In genomic region chr19:3210347-3211017, GRCh38 we compare ENCODE assay signal across 9 cellular contexts. TPM values are rescaled to one million over a fixed set of nuclear protein-coding genes. Genes with fewer than 3 reads are reported as not detected.
DNase-seq lines count a peak whose midpoint lies in the region; TF ChIP-seq lines count a peak whose summit lies in the region.
"Had no signal": no experiment of that assay in that cellular context is flagged by ENCODE, and none has a peak within 500 bp of the region (broad histone marks: within the 10 kb centered on the region; RNA-seq: fewer than 3 reads in every experiment).

No MANE protein-coding gene starts in this region.

- DNase-seq in NCI-H1105 treated with DMSO at 0.1 percent for 48 hours (lab: John Stamatoyannopoulos, UW) (peak; percentile 6), NCI-H1105 (lab: John Stamatoyannopoulos, UW) (no peak), NCI-H345 (lab: John Stamatoyannopoulos, UW) (peak; percentile 4), epithelial cell of proximal tubule (ENCODE audit: low read depth) (no peak), neural progenitor cell (ENCODE audit: low spot score) (peak; percentile 61), tibial artery (peak in 1 of 2 donors; percentile 40), hippocampal formation (lab: John Stamatoyannopoulos, UW) (no peak)
- DNase-seq in activated CD8-positive, alpha-beta memory T cell treated with anti-CD3 and anti-CD28 coated beads for 4 hours (ENCODE audit: low read depth in 2 of 2) = peak; percentile 30 to 35

- no peaks in the 10 kb centered on the region for H3K4me1 Mint-ChIP-seq in neural progenitor cell

- TF ChIP-seq CTCF in epithelial cell of proximal tubule (conservative IDR thresholded peaks at IDR 0.05; ENCODE audit: low read depth, low read length) = peak; percentile 69
- peak; percentile 61 for TF ChIP-seq CTCF in neural progenitor cell (IDR thresholded peaks at IDR 0.05)
- peak; percentile 39 to 52 for TF ChIP-seq CTCF in tibial artery (IDR thresholded peaks at IDR 0.05)

- H3K36me3 Mint-ChIP-seq in neural progenitor cell = peaks cover 4% of the 10 kb centered on the region

- H3K27ac ChIP-seq in neural progenitor cell (no peak overlapping the region), tibial artery (no peak overlapping the region)

- H3K4me3 Mint-ChIP-seq in neural progenitor cell = no peak overlapping the region

- peaks cover 4% of the 10 kb centered on the region for H3K27me3 Mint-ChIP-seq in neural progenitor cell (ENCODE audit: insufficient read depth, low read depth)

- no peak overlapping the region for H2AFZ ChIP-seq in neural progenitor cell (replicated peaks)

- H3K9me3 Mint-ChIP-seq in neural progenitor cell = no peaks in the 10 kb centered on the region

- H3K9me3 ChIP-seq in neural progenitor cell (ENCODE audit: low read depth) (no peaks in the 10 kb centered on the region), tibial artery (no peaks in the 10 kb centered on the region)
- H3K9me3 ChIP-seq: BLaER1 treated with 17β-estradiol and CSF1 and Interleukin-3, amounts not matched to agents 10 nM and 100 nM had no signal

- no peaks in the 10 kb centered on the region for H3K79me2 ChIP-seq in neural progenitor cell (ENCODE audit: low read depth)

- H3K27me3 ChIP-seq in neural progenitor cell (no peaks in the 10 kb centered on the region), tibial artery (no peaks in the 10 kb centered on the region)
- H3K27me3 ChIP-seq: BLaER1 treated with 17β-estradiol and CSF1 and Interleukin-3, amounts not matched to agents 10 nM and 100 nM had no signal

- no peak overlapping the region for H3K27ac Mint-ChIP-seq in neural progenitor cell

- H3F3A ChIP-seq in neural progenitor cell (ENCODE audit: low read depth) = no peaks in the 10 kb centered on the region

- H3K9ac ChIP-seq in neural progenitor cell = no peak overlapping the region
- H3K9ac ChIP-seq: BLaER1 treated with 17β-estradiol and CSF1 and Interleukin-3, amounts not matched to agents 10 nM and 100 nM had no signal

- no peak overlapping the region for H3K4me2 ChIP-seq in neural progenitor cell
- H3K4me2 ChIP-seq: BLaER1 treated with 17β-estradiol and CSF1 and Interleukin-3, amounts not matched to agents 10 nM and 100 nM had no signal

- intact Hi-C loops in tibial artery (cut with DNase I; ENCODE audit: low total_unique reads) = no loop called here

- H3K36me3 ChIP-seq in neural progenitor cell = no peaks in the 10 kb centered on the region
- peaks cover 23 to 42% (median 30%) of the 10 kb centered on the region in 3 donors for H3K36me3 ChIP-seq in tibial artery

- H3K4me1 ChIP-seq in neural progenitor cell = no peaks in the 10 kb centered on the region
- H3K4me1 ChIP-seq in tibial artery = no peaks in the 10 kb centered on the region

- no peak overlapping the region for H3K4me3 ChIP-seq in epithelial cell of proximal tubule (ENCODE audit: low read depth, low read length)
- no peak overlapping the region for H3K4me3 ChIP-seq in neural progenitor cell
- no peak overlapping the region for H3K4me3 ChIP-seq in tibial artery
- H3K4me3 ChIP-seq: BLaER1 treated with 17β-estradiol and CSF1 and Interleukin-3, amounts not matched to agents 10 nM and 100 nM had no signal

- H4K20me1 ChIP-seq in neural progenitor cell (ENCODE audit: low read depth) = peaks cover 11% of the 10 kb centered on the region

RNA-seq across cellular contexts. Expression of gene CELF5, which starts 14.0 kb away (rescaled TPM):
- total RNA-seq in epithelial cell of proximal tubule = not detected in 2 replicates
- 7.9 and 16.1 TPM in 2 replicates for total RNA-seq in neural progenitor cell (ENCODE audit: low replicate concordance)

RNA-seq across cellular contexts. Expression of gene NCLN, which starts 24.8 kb away (rescaled TPM):
- total RNA-seq in epithelial cell of proximal tubule (59.7 and 116 TPM in 2 replicates), neural progenitor cell (ENCODE audit: low replicate concordance) (12.2 and 50.8 TPM in 2 replicates)

RNA-seq across cellular contexts. Expression of gene S1PR4, which starts 31.9 kb away (rescaled TPM):
- not detected in 2 replicates for total RNA-seq in epithelial cell of proximal tubule
- total RNA-seq in neural progenitor cell (ENCODE audit: low replicate concordance) = not detected in 2 replicates

Comparison
In these comparisons a context has a peak if more than half of its experiments do, and no peak if none do; other contexts are left out.
1. DNase-seq: peak in NCI-H1105 treated with DMSO at 0.1 percent for 48 hours (single experiment), NCI-H345 (single experiment), activated CD8-positive, alpha-beta memory T cell treated with anti-CD3 and anti-CD28 coated beads for 4 hours (2 of 2) and neural progenitor cell (single experiment); none in NCI-H1105 (single experiment), epithelial cell of proximal tubule (single experiment) and hippocampal formation (0 of 2).
2. Peak in every context shown above with its lines, with median percentiles within 50 percentile points of each other: CTCF ChIP-seq.